11 cellular contexts compared by ENCODE assay signal in genomic region chr18:1232867-1233266, GRCh38.
"Had no signal": no experiment of that assay in that cellular context is flagged by ENCODE, and none has a peak within 500 bp of the region (broad histone marks: within the 10 kb centered on the region; RNA-seq: fewer than 3 reads in every experiment).

No MANE protein-coding gene starts in this region.

- H3K4me2 ChIP-seq: GM23338 had no signal

- H3K4me3 ChIP-seq: GM23248, GM23338, HAP-1 had no signal

- H2AFZ ChIP-seq: GM23248, GM23338 had no signal

- H3K36me3 ChIP-seq: HAP-1 had no signal

- H3K4me1 ChIP-seq: HAP-1 had no signal

- ATAC-seq: GM23338, HCT116 had no signal

- DNase-seq: GM23248, GOT3, H7, H9, HCEC 1CT, HFFc6 had no signal

- H3K27ac ChIP-seq: GM23248 had no signal

- H3K9me3 ChIP-seq: HAP-1 had no signal

- FAIRE-seq: H1, H54 had no signal

- H3K9ac ChIP-seq: GM23248 had no signal
